ENCODE assay signal across 1 cellular context in genomic region chr21:24910591-24910990, GRCh38.
TF ChIP-seq lines count a peak whose summit lies in the region.

No MANE protein-coding gene starts in this region.

TF ChIP-seq in GM23338, 12 proteins besides CTCF, POLR2A, EP300 and RAD21 (continued from another document):
- TF ChIP-seq, protein P1, sequence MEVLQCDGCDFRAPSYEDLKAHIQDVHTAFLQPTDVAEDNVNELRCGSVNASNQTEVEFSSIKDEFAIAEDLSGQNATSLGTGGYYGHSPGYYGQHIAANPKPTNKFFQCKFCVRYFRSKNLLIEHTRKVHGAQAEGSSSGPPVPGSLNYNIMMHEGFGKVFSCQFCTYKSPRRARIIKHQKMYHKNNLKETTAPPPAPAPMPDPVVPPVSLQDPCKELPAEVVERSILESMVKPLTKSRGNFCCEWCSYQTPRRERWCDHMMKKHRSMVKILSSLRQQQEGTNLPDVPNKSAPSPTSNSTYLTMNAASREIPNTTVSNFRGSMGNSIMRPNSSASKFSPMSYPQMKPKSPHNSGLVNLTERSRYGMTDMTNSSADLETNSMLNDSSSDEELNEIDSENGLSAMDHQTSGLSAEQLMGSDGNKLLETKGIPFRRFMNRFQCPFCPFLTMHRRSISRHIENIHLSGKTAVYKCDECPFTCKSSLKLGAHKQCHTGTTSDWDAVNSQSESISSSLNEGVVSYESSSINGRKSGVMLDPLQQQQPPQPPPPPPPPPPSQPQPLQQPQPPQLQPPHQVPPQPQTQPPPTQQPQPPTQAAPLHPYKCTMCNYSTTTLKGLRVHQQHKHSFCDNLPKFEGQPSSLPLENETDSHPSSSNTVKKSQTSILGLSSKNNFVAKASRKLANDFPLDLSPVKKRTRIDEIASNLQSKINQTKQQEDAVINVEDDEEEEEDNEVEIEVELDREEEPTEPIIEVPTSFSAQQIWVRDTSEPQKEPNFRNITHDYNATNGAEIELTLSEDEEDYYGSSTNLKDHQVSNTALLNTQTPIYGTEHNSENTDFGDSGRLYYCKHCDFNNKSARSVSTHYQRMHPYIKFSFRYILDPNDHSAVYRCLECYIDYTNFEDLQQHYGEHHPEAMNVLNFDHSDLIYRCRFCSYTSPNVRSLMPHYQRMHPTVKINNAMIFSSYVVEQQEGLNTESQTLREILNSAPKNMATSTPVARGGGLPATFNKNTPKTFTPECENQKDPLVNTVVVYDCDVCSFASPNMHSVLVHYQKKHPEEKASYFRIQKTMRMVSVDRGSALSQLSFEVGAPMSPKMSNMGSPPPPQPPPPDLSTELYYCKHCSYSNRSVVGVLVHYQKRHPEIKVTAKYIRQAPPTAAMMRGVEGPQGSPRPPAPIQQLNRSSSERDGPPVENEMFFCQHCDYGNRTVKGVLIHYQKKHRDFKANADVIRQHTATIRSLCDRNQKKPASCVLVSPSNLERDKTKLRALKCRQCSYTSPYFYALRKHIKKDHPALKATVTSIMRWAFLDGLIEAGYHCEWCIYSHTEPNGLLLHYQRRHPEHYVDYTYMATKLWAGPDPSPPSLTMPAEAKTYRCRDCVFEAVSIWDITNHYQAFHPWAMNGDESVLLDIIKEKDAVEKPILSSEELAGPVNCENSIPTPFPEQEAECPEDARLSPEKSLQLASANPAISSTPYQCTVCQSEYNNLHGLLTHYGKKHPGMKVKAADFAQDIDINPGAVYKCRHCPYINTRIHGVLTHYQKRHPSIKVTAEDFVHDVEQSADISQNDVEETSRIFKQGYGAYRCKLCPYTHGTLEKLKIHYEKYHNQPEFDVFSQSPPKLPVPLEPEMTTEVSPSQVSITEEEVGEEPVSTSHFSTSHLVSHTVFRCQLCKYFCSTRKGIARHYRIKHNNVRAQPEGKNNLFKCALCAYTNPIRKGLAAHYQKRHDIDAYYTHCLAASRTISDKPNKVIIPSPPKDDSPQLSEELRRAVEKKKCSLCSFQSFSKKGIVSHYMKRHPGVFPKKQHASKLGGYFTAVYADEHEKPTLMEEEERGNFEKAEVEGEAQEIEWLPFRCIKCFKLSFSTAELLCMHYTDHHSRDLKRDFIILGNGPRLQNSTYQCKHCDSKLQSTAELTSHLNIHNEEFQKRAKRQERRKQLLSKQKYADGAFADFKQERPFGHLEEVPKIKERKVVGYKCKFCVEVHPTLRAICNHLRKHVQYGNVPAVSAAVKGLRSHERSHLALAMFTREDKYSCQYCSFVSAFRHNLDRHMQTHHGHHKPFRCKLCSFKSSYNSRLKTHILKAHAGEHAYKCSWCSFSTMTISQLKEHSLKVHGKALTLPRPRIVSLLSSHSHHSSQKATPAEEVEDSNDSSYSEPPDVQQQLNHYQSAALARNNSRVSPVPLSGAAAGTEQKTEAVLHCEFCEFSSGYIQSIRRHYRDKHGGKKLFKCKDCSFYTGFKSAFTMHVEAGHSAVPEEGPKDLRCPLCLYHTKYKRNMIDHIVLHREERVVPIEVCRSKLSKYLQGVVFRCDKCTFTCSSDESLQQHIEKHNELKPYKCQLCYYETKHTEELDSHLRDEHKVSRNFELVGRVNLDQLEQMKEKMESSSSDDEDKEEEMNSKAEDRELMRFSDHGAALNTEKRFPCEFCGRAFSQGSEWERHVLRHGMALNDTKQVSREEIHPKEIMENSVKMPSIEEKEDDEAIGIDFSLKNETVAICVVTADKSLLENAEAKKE (CRISPR knock-in tag; IDR thresholded peaks at IDR 0.05) = no peak
